9 cellular contexts compared by ENCODE assay signal in genomic region chr15:70605606-70606410, GRCh38.
DNase-seq lines count a peak whose midpoint lies in the region; ATAC-seq and TF ChIP-seq lines count a peak whose summit lies in the region.
"Had no signal": no experiment of that assay in that cellular context is flagged by ENCODE, and none has a peak within 500 bp of the region (broad histone marks: within the 10 kb centered on the region; RNA-seq: fewer than 3 reads in every experiment).

No MANE protein-coding gene starts in this region.

- H3K27me3 ChIP-seq in testis, result no peaks in the 10 kb centered on the region

- H3K27ac ChIP-seq in testis, result no peak overlapping the region

- H3K4me1 ChIP-seq in testis, result peaks cover 15% of the 10 kb centered on the region

- no peak for TF ChIP-seq POLR2A in testis (IDR thresholded peaks at IDR 0.05)

- intact Hi-C loops in testis (cut with DNase I; ENCODE audit: low total_unique reads), result no loop called here

- no peak for TF ChIP-seq CTCF in choroid plexus epithelial cell (conservative IDR thresholded peaks at IDR 0.05; ENCODE audit: low read depth, low read length)
- no peak for TF ChIP-seq CTCF in testis (IDR thresholded peaks at IDR 0.05)

- H3K4me3 ChIP-seq in choroid plexus epithelial cell (ENCODE audit: low read depth, low read length), result no peak overlapping the region
- H3K4me3 ChIP-seq in testis, result no peak overlapping the region

- ATAC-seq in left lobe of liver (peak; percentile 82), HG02610 (IDR thresholded peaks at IDR 0.05; ENCODE audit: unreplicated experiment) (no peak)

- WGBS in testis, 2 donors, result 48 to 52% methylated on average over 7 of the region's 7 CpGs

- DNase-seq in NCI-H1105 (lab: John Stamatoyannopoulos, UW) (peak; percentile 48), choroid plexus epithelial cell (ENCODE audit: low read depth) (peak; percentile 84), left lobe of liver (ENCODE audit: low spot score) (peak; percentile 64), testis (peak; percentile 76), NCI-H187 (lab: John Stamatoyannopoulos, UW) (no peak)
- no peak for DNase-seq in activated CD4-positive, alpha-beta T cell treated with anti-CD3 and anti-CD28 coated beads, Interleukin-2, amount 50 U/mL, for 4 hours
- no peak for DNase-seq in activated effector memory CD4-positive, alpha-beta T cell treated with anti-CD3 and anti-CD28 coated beads, Interleukin-2, amount 50 U/mL, for 16 hours
- DNase-seq: RPMI8226 had no signal

- no peaks in the 10 kb centered on the region for H3K36me3 ChIP-seq in testis (ENCODE audit: low read depth, missing control alignments)

- H3K9me3 ChIP-seq in testis, result no peaks in the 10 kb centered on the region

Comparison
In these comparisons a context has a peak if more than half of its experiments do, and no peak if none do; other contexts are left out.
1. DNase-seq: peak in NCI-H1105 (single experiment), choroid plexus epithelial cell (single experiment), left lobe of liver (single experiment) and testis (single experiment); none in activated CD4-positive, alpha-beta T cell treated with anti-CD3 and anti-CD28 coated beads, Interleukin-2, amount 50 U/mL, for 4 hours (0 of 2), activated effector memory CD4-positive, alpha-beta T cell treated with anti-CD3 and anti-CD28 coated beads, Interleukin-2, amount 50 U/mL, for 16 hours (single experiment) and NCI-H187 (0 of 2).